In genomic region chr2:171432969-171433762, GRCh38 we compare ENCODE assay signal across 1 cellular context.
TF ChIP-seq lines count a peak whose summit lies in the region.

No MANE protein-coding gene starts in this region.

TF ChIP-seq in HEK293, 187 proteins besides CTCF, POLR2A, EP300 and RAD21 (continued from another document):
- TF ChIP-seq ZNF18 (tag by site-specific recombination; IDR thresholded peaks at IDR 0.05), result peak; percentile 85
- peak; percentile 16; the same call in 1 of the 2 replicates for TF ChIP-seq ZBTB17 (tag by site-specific recombination; IDR thresholded peaks at IDR 0.05)
